ENCODE assay signal across 10 cellular contexts in the genomic region with DNA sequence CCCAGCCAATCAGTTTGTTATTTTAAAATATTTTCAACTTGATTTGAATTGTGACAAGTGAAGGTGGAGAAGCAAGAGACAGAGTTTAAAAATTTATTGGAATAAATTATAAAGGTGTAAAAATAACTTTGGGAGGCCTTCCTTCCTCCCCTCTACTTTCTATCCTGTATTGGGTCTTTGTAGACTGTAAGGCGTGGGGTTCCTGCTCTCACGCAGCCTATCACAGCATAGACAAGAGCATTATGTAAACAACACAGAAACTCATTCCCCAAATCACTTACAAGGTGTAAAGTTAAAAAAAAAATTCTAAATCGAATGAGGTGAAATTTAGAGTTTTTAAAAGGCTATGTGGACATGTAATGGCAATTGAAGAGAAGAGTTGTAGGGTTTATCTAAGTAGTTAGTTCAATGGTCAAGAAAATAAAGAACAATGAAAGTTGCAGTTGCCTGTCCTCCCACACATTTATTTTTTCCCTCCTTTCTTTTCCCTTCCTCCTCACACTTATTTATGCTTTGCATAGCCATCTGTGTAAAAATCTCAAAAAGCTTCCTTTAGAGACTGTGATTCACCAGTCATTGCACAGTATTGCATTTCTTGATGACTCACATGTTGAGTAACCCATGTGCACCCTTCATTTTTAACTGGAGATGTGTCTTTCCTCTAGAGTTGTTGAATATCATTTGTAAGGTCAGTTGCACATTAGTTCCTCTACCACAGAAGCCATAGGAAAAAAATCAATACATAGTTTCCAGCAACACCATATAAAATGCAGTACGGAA.
A peak's percentile ranks its signal among the peaks of the same experiment; 100 is the strongest.
DNase-seq lines count a peak whose midpoint lies in the region; ATAC-seq, FAIRE-seq and TF ChIP-seq lines count a peak whose summit lies in the region.
"Had no signal": no experiment of that assay in that cellular context is flagged by ENCODE, and none has a peak within 500 bp of the region (broad histone marks: within the 10 kb centered on the region; RNA-seq: fewer than 3 reads in every experiment).

No MANE protein-coding gene starts in this region.

- H4K20me1 ChIP-seq in HepG2 (ENCODE audit: insufficient read depth, low read length) = no peaks in the 10 kb centered on the region

- no peak overlapping the region for H3K9ac ChIP-seq in HepG2 (ENCODE audit: insufficient read depth, low read depth, low read length)

- FAIRE-seq in HepG2 (lab: Jason Lieb, UNC) = no peak

- TF ChIP-seq CTCF in HepG2 (CRISPR knock-in tag; IDR thresholded peaks at IDR 0.05) (no peak), testis (IDR thresholded peaks at IDR 0.05) (no peak)

- H3K36me3 ChIP-seq in HepG2 (replicated peaks in 1 of 2; ENCODE audit: control insufficient read depth in 1 of 2, insufficient read depth in 2 of 2, low read length in 2 of 2) (no peaks in the 10 kb centered on the region), testis (ENCODE audit: low read depth, missing control alignments) (no peaks in the 10 kb centered on the region)
- H3K36me3 ChIP-seq: right lobe of liver had no signal

- no peak overlapping the region for H2AFZ ChIP-seq in HepG2 (ENCODE audit: low read length)

- H3K9me3 ChIP-seq in HepG2 (ENCODE audit: low read length) (no peaks in the 10 kb centered on the region), testis (no peaks in the 10 kb centered on the region)
- H3K9me3 ChIP-seq: right lobe of liver had no signal

- DNase-seq in AML-193 (lab: John Stamatoyannopoulos, UW) = peak; percentile 82 to 85
- DNase-seq in HT-29 (ENCODE audit: low spot score) = peak; percentile 58
- no peak for DNase-seq in activated T-helper 1 cell treated with anti-CD3 and anti-CD28 coated beads, Interleukin-12 subunit alpha, Interleukin-12 subunit beta, Interleukin-2, Interleukin-4 antibody, amounts not matched to agents 30 ng/mL and 10 ng/mL and 1 ng/mL, durations not matched to agents 14 hours and 24 hours and 36 hours (ENCODE audit: low spot score)
- peak; percentile 13 for DNase-seq in HepG2 (ENCODE audit: low spot score)
- DNase-seq in stimulated activated CD4-positive, alpha-beta T cell treated with anti-CD3 and anti-CD28 coated beads, Interleukin-1b, Interleukin-23, amount 100 ng/mL, for 48 hours = no peak
- DNase-seq in NCI-H128 (lab: John Stamatoyannopoulos, UW; ENCODE audit: unreplicated experiment) = no peak
- no peak for DNase-seq in anterior cingulate cortex (lab: John Stamatoyannopoulos, UW)
- DNase-seq in testis = no peak
- DNase-seq: cerebellar nuclear complex, right lobe of liver had no signal

- H3K4me1 ChIP-seq in HepG2 (ENCODE audit: insufficient read depth, low read length) (no peaks in the 10 kb centered on the region), testis (no peaks in the 10 kb centered on the region)
- H3K4me1 ChIP-seq: right lobe of liver had no signal

- intact Hi-C loops in activated T-helper 1 cell treated with anti-CD3 and anti-CD28 coated beads, Interleukin-12 subunit alpha, Interleukin-12 subunit beta, Interleukin-2, Interleukin-4 antibody, amounts not matched to agents 30 ng/mL and 10 ng/mL and 1 ng/mL, durations not matched to agents 14 hours and 24 hours and 36 hours (cut with micrococcal nuclease) = loop anchor here (1.0 to 10.0 kb wide), 11 partner anchors 14 to 1274 kb away; a partner anchor contains a TSS
- intact Hi-C loops in HepG2 (cut with micrococcal nuclease; ENCODE audit: unreplicated experiment) = no loop called here
- intact Hi-C loops in testis (cut with DNase I; ENCODE audit: low total_unique reads) = no loop called here

- H3K79me2 ChIP-seq in HepG2 (ENCODE audit: insufficient read depth, low read length) = no peaks in the 10 kb centered on the region

- peak overlapping the region; percentile 71 for H3K27ac Mint-ChIP-seq in activated T-helper 1 cell treated with anti-CD3 and anti-CD28 coated beads, Interleukin-12 subunit alpha, Interleukin-12 subunit beta, Interleukin-2, Interleukin-4 antibody, amounts not matched to agents 30 ng/mL and 10 ng/mL and 1 ng/mL, durations not matched to agents 14 hours and 24 hours and 36 hours

- POLR2A ChIA-PET in HepG2 (lab: Yijun Ruan, JAX) = no interaction called here

- H3K27ac ChIP-seq in HepG2 (ENCODE audit: extremely low read length, insufficient read depth, low read length) = no peak overlapping the region
- no peak overlapping the region for H3K27ac ChIP-seq in testis
- H3K27ac ChIP-seq: right lobe of liver had no signal

- H3K4me3 ChIP-seq in HepG2 (replicated peaks in 1 of 3; ENCODE audit: insufficient read depth in 1 of 3, low read depth in 2 of 3, low read length in 3 of 3) (no peak overlapping the region), testis (no peak overlapping the region)
- H3K4me3 ChIP-seq: right lobe of liver had no signal

- TF ChIP-seq POLR2A in HepG2 (IDR thresholded peaks at IDR 0.05; ENCODE audit: insufficient read depth in 1 of 2, low read depth in 2 of 2, low read length in 2 of 2) (no peak), testis (IDR thresholded peaks at IDR 0.05) (no peak)

- no TSS peak for BruUV-seq in HepG2 (replicated peaks; lab: Mats Ljungman, UMichigan)

- H3K27me3 ChIP-seq in HepG2 (ENCODE audit: control insufficient read depth in 1 of 2, insufficient read depth in 2 of 2, low read length in 2 of 2) = no peaks in the 10 kb centered on the region
- H3K27me3 ChIP-seq in testis = no peaks in the 10 kb centered on the region
- H3K27me3 ChIP-seq: right lobe of liver had no signal

- in situ Hi-C loops in HepG2 (cut with HindIII; ENCODE audit: extremely low pct_ligation_motif_present, low pct_unique_long_range_greater_than_20kb) = no loop called here

- CTCF ChIA-PET in HepG2 (lab: Yijun Ruan, JAX; ENCODE audit: low intra/inter-chr PET ratio, low total read pairs) = no interaction called here

- ATAC-seq in HepG2 = no peak

- H3K9me3 Mint-ChIP-seq in activated T-helper 1 cell treated with anti-CD3 and anti-CD28 coated beads, Interleukin-12 subunit alpha, Interleukin-12 subunit beta, Interleukin-2, Interleukin-4 antibody, amounts not matched to agents 30 ng/mL and 10 ng/mL and 1 ng/mL, durations not matched to agents 14 hours and 24 hours and 36 hours = no peaks in the 10 kb centered on the region

- 71% methylated on average over 4 of the region's 4 CpGs for WGBS in HepG2 (ENCODE audit: low lambda C conversion rate)
- 85 to 92% methylated on average over 4 of the region's 4 CpGs for WGBS in testis, 2 donors

- no peak for TF ChIP-seq EP300 in HepG2 (IDR thresholded peaks at IDR 0.05; ENCODE audit: low read depth in 2 of 2, low read length in 2 of 2)
- TF ChIP-seq EP300 in HepG2 (CRISPR knock-in tag; IDR thresholded peaks at IDR 0.05; ENCODE audit: borderline replicate concordance) = no peak

- H3K4me2 ChIP-seq in HepG2 (ENCODE audit: low read depth, low read length) = no peak overlapping the region

- H3K4me3 Mint-ChIP-seq in activated T-helper 1 cell treated with anti-CD3 and anti-CD28 coated beads, Interleukin-12 subunit alpha, Interleukin-12 subunit beta, Interleukin-2, Interleukin-4 antibody, amounts not matched to agents 30 ng/mL and 10 ng/mL and 1 ng/mL, durations not matched to agents 14 hours and 24 hours and 36 hours = no peak overlapping the region

- H3K4me1 Mint-ChIP-seq in activated T-helper 1 cell treated with anti-CD3 and anti-CD28 coated beads, Interleukin-12 subunit alpha, Interleukin-12 subunit beta, Interleukin-2, Interleukin-4 antibody, amounts not matched to agents 30 ng/mL and 10 ng/mL and 1 ng/mL, durations not matched to agents 14 hours and 24 hours and 36 hours (ENCODE audit: low read depth) = peaks cover 59% of the 10 kb centered on the region

- no peaks in the 10 kb centered on the region for H3K27me3 Mint-ChIP-seq in activated T-helper 1 cell treated with anti-CD3 and anti-CD28 coated beads, Interleukin-12 subunit alpha, Interleukin-12 subunit beta, Interleukin-2, Interleukin-4 antibody, amounts not matched to agents 30 ng/mL and 10 ng/mL and 1 ng/mL, durations not matched to agents 14 hours and 24 hours and 36 hours (ENCODE audit: insufficient read depth)

- TF ChIP-seq RAD21 in HepG2 (CRISPR knock-in tag; IDR thresholded peaks at IDR 0.05) = no peak

- peaks cover 33% of the 10 kb centered on the region for H3K36me3 Mint-ChIP-seq in activated T-helper 1 cell treated with anti-CD3 and anti-CD28 coated beads, Interleukin-12 subunit alpha, Interleukin-12 subunit beta, Interleukin-2, Interleukin-4 antibody, amounts not matched to agents 30 ng/mL and 10 ng/mL and 1 ng/mL, durations not matched to agents 14 hours and 24 hours and 36 hours (ENCODE audit: low read depth)

TF ChIP-seq in HepG2, 621 proteins besides CTCF, POLR2A, EP300 and RAD21 (continues in another document):
- TF ChIP-seq YEATS2 (CRISPR knock-in tag; IDR thresholded peaks at IDR 0.05; ENCODE audit: borderline replicate concordance) (no peak), ARNTL (CRISPR knock-in tag; IDR thresholded peaks at IDR 0.05) (no peak), RNF2 (conservative IDR thresholded peaks at IDR 0.05; ENCODE audit: low read depth) (no peak), MAFG (CRISPR knock-in tag; IDR thresholded peaks at IDR 0.05) (no peak), CEBPB (IDR thresholded peaks at IDR 0.05; ENCODE audit: borderline replicate concordance, low read depth, low read length) (peak; percentile 34; the same call in 1 of the 2 replicates)
- TF ChIP-seq, protein P1, sequence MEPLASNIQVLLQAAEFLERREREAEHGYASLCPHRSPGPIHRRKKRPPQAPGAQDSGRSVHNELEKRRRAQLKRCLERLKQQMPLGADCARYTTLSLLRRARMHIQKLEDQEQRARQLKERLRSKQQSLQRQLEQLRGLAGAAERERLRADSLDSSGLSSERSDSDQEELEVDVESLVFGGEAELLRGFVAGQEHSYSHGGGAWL (CRISPR knock-in tag; IDR thresholded peaks at IDR 0.05) = no peak
- TF ChIP-seq, protein P2, sequence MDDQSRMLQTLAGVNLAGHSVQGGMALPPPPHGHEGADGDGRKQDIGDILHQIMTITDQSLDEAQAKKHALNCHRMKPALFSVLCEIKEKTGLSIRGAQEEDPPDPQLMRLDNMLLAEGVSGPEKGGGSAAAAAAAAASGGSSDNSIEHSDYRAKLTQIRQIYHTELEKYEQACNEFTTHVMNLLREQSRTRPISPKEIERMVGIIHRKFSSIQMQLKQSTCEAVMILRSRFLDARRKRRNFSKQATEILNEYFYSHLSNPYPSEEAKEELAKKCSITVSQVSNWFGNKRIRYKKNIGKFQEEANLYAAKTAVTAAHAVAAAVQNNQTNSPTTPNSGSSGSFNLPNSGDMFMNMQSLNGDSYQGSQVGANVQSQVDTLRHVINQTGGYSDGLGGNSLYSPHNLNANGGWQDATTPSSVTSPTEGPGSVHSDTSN (CRISPR knock-in tag; IDR thresholded peaks at IDR 0.05; ENCODE audit: borderline replicate concordance) = no peak

Comparison
In these comparisons a context has a peak if more than half of its experiments do, and no peak if none do; other contexts are left out.
1. DNase-seq: peak in AML-193 (2 of 2), HT-29 (single experiment) and HepG2 (single experiment); none in activated T-helper 1 cell treated with anti-CD3 and anti-CD28 coated beads, Interleukin-12 subunit alpha, Interleukin-12 subunit beta, Interleukin-2, Interleukin-4 antibody, amounts not matched to agents 30 ng/mL and 10 ng/mL and 1 ng/mL, durations not matched to agents 14 hours and 24 hours and 36 hours (single experiment), stimulated activated CD4-positive, alpha-beta T cell treated with anti-CD3 and anti-CD28 coated beads, Interleukin-1b, Interleukin-23, amount 100 ng/mL, for 48 hours (single experiment), NCI-H128 (single experiment), anterior cingulate cortex (0 of 58) and testis (single experiment).